ENCODE assay signal across 17 cellular contexts in genomic region chr2:227297052-227297451, GRCh38. TPM values are rescaled to one million over a fixed set of nuclear protein-coding genes. Genes with fewer than 3 reads are reported as not detected.
A peak's percentile ranks its signal among the peaks of the same experiment; 100 is the strongest.
DNase-seq lines count a peak whose midpoint lies in the region; ATAC-seq, FAIRE-seq and TF ChIP-seq lines count a peak whose summit lies in the region.
"Had no signal": no experiment of that assay in that cellular context is flagged by ENCODE, and none has a peak within 500 bp of the region (broad histone marks: within the 10 kb centered on the region; RNA-seq: fewer than 3 reads in every experiment).

No MANE protein-coding gene starts in this region.

- H3K36me3 Mint-ChIP-seq in stimulated activated memory B cell treated with anti-CD40 and anti-IgM and Interleukin-4, amounts not matched to agents 10 μg/mL and 1 μg/mL and 100 μg/mL, for 72 hours, result peaks cover 64% of the 10 kb centered on the region
- H3K36me3 Mint-ChIP-seq: CD4-positive, CD25-positive, alpha-beta regulatory T cell had no signal

- intact Hi-C loops in head of caudate nucleus (cut with DNase I), result no loop called here

- DNase-seq in D721Med (ENCODE audit: insufficient read length, low spot score) (peak; percentile 22), bronchial epithelial cell (ENCODE audit: low read depth) (peak; percentile 85), iris pigment epithelial cell (ENCODE audit: low read depth) (peak; percentile 12), retinal pigment epithelial cell (ENCODE audit: low read depth) (peak; percentile 76), head of caudate nucleus (no peak), iPS-NIHi11 (ENCODE audit: low spot score) (no peak)
- DNase-seq: ACHN; CD4-positive, CD25-positive, alpha-beta regulatory T cell; DMS 273 treated with DMSO at 0.1 percent for 48 hours; DMS79 treated with DMSO at 0.1 percent for 48 hours; EL; H7 had no signal

- H3K27me3 ChIP-seq in bronchial epithelial cell (ENCODE audit: control insufficient read depth, insufficient read depth, low read length), result no peaks in the 10 kb centered on the region
- H3K27me3 ChIP-seq: BLaER1 treated with 17β-estradiol and CSF1 and Interleukin-3, amounts not matched to agents 10 nM and 100 nM had no signal

- no peaks in the 10 kb centered on the region for H3K4me1 Mint-ChIP-seq in stimulated activated memory B cell treated with anti-CD40 and anti-IgM and Interleukin-4, amounts not matched to agents 10 μg/mL and 1 μg/mL and 100 μg/mL, for 72 hours
- H3K4me1 Mint-ChIP-seq: CD4-positive, CD25-positive, alpha-beta regulatory T cell; GM23338 had no signal

- peak; percentile 61 for FAIRE-seq in D721Med (lab: Jason Lieb, UNC)
- FAIRE-seq in bronchial epithelial cell (lab: Jason Lieb, UNC), result no peak
- FAIRE-seq: G401.6, GM12891 had no signal

- H3K4me3 ChIP-seq in bronchial epithelial cell (ENCODE audit: low read depth, low read length) (no peak overlapping the region), retinal pigment epithelial cell (ENCODE audit: low read length) (no peak overlapping the region)
- H3K4me3 ChIP-seq: BLaER1 treated with 17β-estradiol and CSF1 and Interleukin-3, amounts not matched to agents 10 nM and 100 nM; GM23338 had no signal

- no peak for ATAC-seq in stimulated activated memory B cell treated with anti-CD40 and anti-IgM and Interleukin-4, amounts not matched to agents 10 μg/mL and 1 μg/mL and 100 μg/mL, for 72 hours
- ATAC-seq: GM23338 had no signal

- no peaks in the 10 kb centered on the region for H3K9me3 Mint-ChIP-seq in stimulated activated memory B cell treated with anti-CD40 and anti-IgM and Interleukin-4, amounts not matched to agents 10 μg/mL and 1 μg/mL and 100 μg/mL, for 72 hours
- H3K9me3 Mint-ChIP-seq: CD4-positive, CD25-positive, alpha-beta regulatory T cell; GM23338 had no signal

- H3K27ac Mint-ChIP-seq in stimulated activated memory B cell treated with anti-CD40 and anti-IgM and Interleukin-4, amounts not matched to agents 10 μg/mL and 1 μg/mL and 100 μg/mL, for 72 hours, result no peak overlapping the region
- H3K27ac Mint-ChIP-seq: CD4-positive, CD25-positive, alpha-beta regulatory T cell; GM23338 had no signal

- TF ChIP-seq CTCF in D721Med (IDR thresholded peaks at IDR 0.05; ENCODE audit: insufficient read depth, missing control alignments), result no peak
- TF ChIP-seq CTCF in bronchial epithelial cell (IDR thresholded peaks at IDR 0.05; ENCODE audit: insufficient read depth, low read length, severe bottlenecking), result no peak
- TF ChIP-seq CTCF in retinal pigment epithelial cell (conservative IDR thresholded peaks at IDR 0.05; ENCODE audit: low read depth, low read length), result no peak

- no peaks in the 10 kb centered on the region for H3K27me3 Mint-ChIP-seq in stimulated activated memory B cell treated with anti-CD40 and anti-IgM and Interleukin-4, amounts not matched to agents 10 μg/mL and 1 μg/mL and 100 μg/mL, for 72 hours

- H3K36me3 ChIP-seq in bronchial epithelial cell (ENCODE audit: control insufficient read depth, insufficient read depth, low read length), result no peaks in the 10 kb centered on the region

- H3K4me3 Mint-ChIP-seq in stimulated activated memory B cell treated with anti-CD40 and anti-IgM and Interleukin-4, amounts not matched to agents 10 μg/mL and 1 μg/mL and 100 μg/mL, for 72 hours, result no peak overlapping the region
- H3K4me3 Mint-ChIP-seq: CD4-positive, CD25-positive, alpha-beta regulatory T cell; GM23338 had no signal

RNA-seq across cellular contexts. Expression of gene MFF, which starts 28.0 kb away (rescaled TPM):
- total RNA-seq in bronchial epithelial cell, result 63.4 and 68.2 TPM in 2 replicates

Comparison
In these comparisons a context has a peak if more than half of its experiments do, and no peak if none do; other contexts are left out.
1. DNase-seq: peak in D721Med (single experiment), bronchial epithelial cell (single experiment), iris pigment epithelial cell (single experiment) and retinal pigment epithelial cell (single experiment); none in head of caudate nucleus (0 of 42) and iPS-NIHi11 (single experiment).